28 cellular contexts compared by ENCODE assay signal in genomic region chr11:125445731-125446130, GRCh38. TPM values are rescaled to one million over a fixed set of nuclear protein-coding genes. Genes with fewer than 3 reads are reported as not detected.
"Had no signal": no experiment of that assay in that cellular context is flagged by ENCODE, and none has a peak within 500 bp of the region (broad histone marks: within the 10 kb centered on the region; RNA-seq: fewer than 3 reads in every experiment).

No MANE protein-coding gene starts in this region.

- H3K9me3 ChIP-seq: MG63, SJCRH30, SK-N-SH had no signal

- H3K27ac ChIP-seq: SJCRH30, VCaP had no signal

- H3K4me1 ChIP-seq: SJCRH30 had no signal

- H3K4me3 ChIP-seq: MG63, SJCRH30 had no signal

- ATAC-seq: activated naive CD4-positive, alpha-beta T cell treated with anti-CD3 and anti-CD28 coated beads, Interleukin-2, amount 50 U/mL, for 72 hours; activated naive CD8-positive, alpha-beta T cell treated with anti-CD3 and anti-CD28 coated beads, Interleukin-2, amount 50 U/mL, for 24 hours; activated T-cell treated with anti-CD3 and anti-CD28 coated beads, Interleukin-2, amount 50 U/mL, for 4 hours; Right ventricle myocardium inferior had no signal

- DNase-seq: activated CD4-positive, alpha-beta memory T cell treated with anti-CD3 and anti-CD28 coated beads for 36 hours; activated CD4-positive, alpha-beta T cell treated with anti-CD3 and anti-CD28 coated beads, Interleukin-2, amount 10 ng/mL, durations not matched to agents 7 days and 5 days; activated CD4-positive, CD25-positive, alpha-beta regulatory T cell; activated CD8-positive, alpha-beta memory T cell treated with anti-CD3 and anti-CD28 coated beads for 24 hours; activated effector memory CD4-positive, alpha-beta T cell treated with anti-CD3 and anti-CD28 coated beads, Interleukin-2, amount 50 U/mL, for 16 hours; activated naive CD4-positive, alpha-beta T cell treated with Interleukin-2 at 50 U/mL for 16 hours; activated naive CD8-positive, alpha-beta T cell treated with anti-CD3 and anti-CD28 coated beads, Interleukin-2, amount 50 U/mL, for 24 hours; activated T-cell treated with anti-CD3 and anti-CD28 coated beads, Interleukin-2, amount 50 U/mL, for 4 hours; amniotic stem cell; central memory CD4-positive, alpha-beta T cell; MG63; MV-4-11; NCI-H1092 treated with DMSO at 0.1 percent for 48 hours; NCI-H1417 treated with DMSO at 0.1 percent for 48 hours; NCI-H1694; NCI-H2029; NCI-H2107; NCI-H2171 treated with DMSO at 0.1 percent for 48 hours; NCI-H226; NCI-H526 treated with DMSO at 0.1 percent for 48 hours; NCI-H82; SJCRH30; SK-N-SH; T-helper 1 cell had no signal

- H3K27me3 ChIP-seq: MG63, SJCRH30 had no signal

- H3K36me3 ChIP-seq: MG63, SJCRH30 had no signal

RNA-seq across cellular contexts. Expression of gene FEZ1, which starts 50.3 kb away (rescaled TPM):
- total RNA-seq: T-helper 2 cell treated with Interferon-gamma antibody and Interleukin-4, amounts not matched to agents 100 ng/mL and 5 ng/mL, for 36 hours had no signal
